1 cellular context compared by ENCODE assay signal in genomic region chr1:17099941-17100340, GRCh38.
TF ChIP-seq lines count a peak whose summit lies in the region.

No MANE protein-coding gene starts in this region.

TF ChIP-seq in GM12878, 131 proteins besides CTCF, POLR2A, EP300 and RAD21 (continued from another document):
- TF ChIP-seq MEF2A (IDR thresholded peaks at IDR 0.05; ENCODE audit: insufficient read depth, low read depth, low read length) (no peak), MXI1 (IDR thresholded peaks at IDR 0.05; ENCODE audit: low read depth, low read length) (no peak)
